Comparison of ENCODE assay signal across 21 cellular contexts in the genomic region with DNA sequence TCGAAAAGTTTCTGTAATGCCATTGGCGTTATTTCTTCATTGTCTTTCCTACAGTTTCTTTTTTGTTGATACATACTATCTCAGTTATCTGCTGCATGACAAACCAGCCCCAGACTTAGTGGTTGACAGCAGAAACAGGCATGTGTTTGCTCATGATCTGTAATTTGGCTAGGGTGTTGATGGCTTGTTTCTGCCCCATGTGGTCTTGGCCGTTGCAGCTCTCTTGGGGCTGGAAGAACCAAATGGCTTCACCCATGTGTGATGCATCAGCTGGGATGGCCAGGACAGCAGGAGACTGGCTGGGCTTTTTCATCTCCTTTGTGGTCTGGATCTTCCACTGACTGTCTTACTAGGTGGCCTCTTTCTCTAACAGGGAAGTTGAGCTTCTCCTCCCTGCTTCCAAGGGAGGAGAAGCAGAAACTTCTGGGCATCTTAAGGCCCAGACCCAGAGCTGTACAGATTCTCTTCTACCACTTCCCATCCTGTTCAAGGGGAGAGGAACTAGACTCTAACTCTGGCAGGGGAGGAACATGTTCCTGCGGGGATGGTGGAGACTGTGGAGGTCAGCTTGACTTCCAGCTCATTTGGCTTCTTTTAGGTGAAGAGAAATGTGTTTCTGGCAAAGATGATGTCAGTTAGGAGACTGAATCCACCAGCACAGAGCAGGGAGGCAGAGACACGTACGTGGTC.
DNase-seq lines count a peak whose midpoint lies in the region; FAIRE-seq and TF ChIP-seq lines count a peak whose summit lies in the region.
"Had no signal": no experiment of that assay in that cellular context is flagged by ENCODE, and none has a peak within 500 bp of the region (broad histone marks: within the 10 kb centered on the region; RNA-seq: fewer than 3 reads in every experiment).

No MANE protein-coding gene starts in this region.

- no peaks in the 10 kb centered on the region for H3K27me3 ChIP-seq in GM23248 (replicated peaks; ENCODE audit: insufficient read depth)
- H3K27me3 ChIP-seq in astrocyte (ENCODE audit: insufficient read depth, low read length), result no peaks in the 10 kb centered on the region
- no peaks in the 10 kb centered on the region for H3K27me3 ChIP-seq in dorsolateral prefrontal cortex
- H3K27me3 ChIP-seq: SJCRH30 had no signal

- H3K4me1 ChIP-seq in GM23248 (ENCODE audit: insufficient read depth) (0 out of 2 replicates have a peak, but pooled peaks cover 5% of the 10 kb centered on the region), astrocyte (ENCODE audit: insufficient read depth, low read length) (peaks cover 21% of the 10 kb centered on the region)

- H3K4me3 Mint-ChIP-seq in astrocyte (ENCODE audit: unreplicated experiment), result peak overlapping the region; percentile 51

- H3K4me2 ChIP-seq in GM23248 (ENCODE audit: unreplicated experiment) (no peak overlapping the region), astrocyte (ENCODE audit: low read length) (no peak overlapping the region)

- intact Hi-C loops in dorsolateral prefrontal cortex (cut with DNase I), result loop anchor here in 1 of 2 donors (10.0 kb wide), 1 partner anchor 519 kb away; no protein-coding TSS in a partner anchor

- H4K20me1 ChIP-seq in GM23248 (ENCODE audit: insufficient read depth), result no peaks in the 10 kb centered on the region
- no peaks in the 10 kb centered on the region for H4K20me1 ChIP-seq in astrocyte (ENCODE audit: insufficient read depth, low read length)

- no peak overlapping the region for H3K27ac ChIP-seq in GM23248
- no peak overlapping the region for H3K27ac ChIP-seq in astrocyte (ENCODE audit: low read depth, low read length)
- no peak overlapping the region for H3K27ac ChIP-seq in dorsolateral prefrontal cortex
- H3K27ac ChIP-seq: RWPE1, SJCRH30 had no signal

- H3F3A ChIP-seq in GM23248 (ENCODE audit: insufficient read depth), result no peaks in the 10 kb centered on the region

- peaks cover 8% of the 10 kb centered on the region for H3K9me3 Mint-ChIP-seq in astrocyte (ENCODE audit: unreplicated experiment)

- H3K9ac ChIP-seq in GM23248 (no peak overlapping the region), astrocyte (ENCODE audit: low read length) (no peak overlapping the region)

- H3K4me1 Mint-ChIP-seq in astrocyte (ENCODE audit: low read depth, unreplicated experiment), result peaks cover 31% of the 10 kb centered on the region

- H3K9me2 ChIP-seq in GM23248 (ENCODE audit: insufficient read depth), result no peaks in the 10 kb centered on the region

- DNase-seq in AG08395 (ENCODE audit: low spot score) (peak; percentile 32), GM23248 (peak; percentile 46), astrocyte (ENCODE audit: low read depth) (no peak), myocyte (ENCODE audit: low read depth) (peak; percentile 33), NCI-H2196 treated with DMSO at 0.1 percent for 48 hours (lab: John Stamatoyannopoulos, UW; ENCODE audit: unreplicated experiment) (no peak), GM13977 (ENCODE audit: low spot score) (no peak), dorsolateral prefrontal cortex (no peak)
- no peak for DNase-seq in stimulated activated CD4-positive, alpha-beta T cell treated with anti-CD3 and anti-CD28 coated beads, Interleukin-2, amount 100 ng/mL, for 24 hours
- DNase-seq: 8988T, C1 segment of cervical spinal cord, EL, HCEC 1CT, IMR-90, NCI-H1417, NCI-H1930, NCI-H446, NCI-H774, PC-3, SJCRH30 had no signal

- H3K79me2 ChIP-seq in GM23248 (ENCODE audit: insufficient read depth) (no peaks in the 10 kb centered on the region), astrocyte (ENCODE audit: insufficient read depth, low read length) (no peaks in the 10 kb centered on the region)

- FAIRE-seq in astrocyte (lab: Jason Lieb, UNC), result no peak
- FAIRE-seq: GM19239 had no signal

- no peaks in the 10 kb centered on the region for H3K27me3 Mint-ChIP-seq in astrocyte (ENCODE audit: low read depth, unreplicated experiment)

- 75 to 80% methylated on average over 6 of the region's 6 CpGs for WGBS in GM23248 (ENCODE audit: low coverage in 1 of 2, low lambda C conversion rate in 2 of 2, missing lambda C conversion rate in 2 of 2), 2 experiments

- no peak for TF ChIP-seq CTCF in astrocyte (IDR thresholded peaks at IDR 0.05; ENCODE audit: insufficient read depth, low read depth, low read length)
- no peak for TF ChIP-seq CTCF in GM13977 (IDR thresholded peaks at IDR 0.05; ENCODE audit: extremely low read depth, insufficient read depth, missing control alignments)
- TF ChIP-seq CTCF in dorsolateral prefrontal cortex (IDR thresholded peaks at IDR 0.05 in 54 of 56, conservative IDR thresholded peaks at IDR 0.05 in 2 of 56; ENCODE audit: low read depth in 1 of 56, partially characterized antibody in 56 of 56), result no peak

- H3K9me3 ChIP-seq in GM23248 (ENCODE audit: low read depth), result no peaks in the 10 kb centered on the region
- no peaks in the 10 kb centered on the region for H3K9me3 ChIP-seq in astrocyte (ENCODE audit: insufficient read depth, low read depth, low read length)
- H3K9me3 ChIP-seq: SJCRH30 had no signal

- no peak overlapping the region for H3K27ac Mint-ChIP-seq in astrocyte (ENCODE audit: unreplicated experiment)

- H2AFZ ChIP-seq in GM23248, result no peak overlapping the region
- H2AFZ ChIP-seq in astrocyte (ENCODE audit: low read depth, low read length), result no peak overlapping the region

- H3K4me3 ChIP-seq in GM23248 (no peak overlapping the region), astrocyte (ENCODE audit: insufficient read depth, low read depth, low read length) (no peak overlapping the region), dorsolateral prefrontal cortex (no peak overlapping the region)
- H3K4me3 ChIP-seq: SJCRH30 had no signal

- peaks cover 26% of the 10 kb centered on the region for H3K36me3 Mint-ChIP-seq in astrocyte (ENCODE audit: low read depth, unreplicated experiment)

- in situ Hi-C loops in GM23248 (cut with MboI) (loop anchor here (10.0 to 25.0 kb wide), 3 partner anchors 399 to 752 kb away; partner anchors contain the start of gene ADAM12), GM13977 (cut with MboI; ENCODE audit: low pct_unique_long_range_greater_than_20kb, low sequenced_read_pairs, unreplicated experiment) (loop anchor here (25.0 kb wide), 1 partner anchor 502 kb away; no protein-coding TSS in a partner anchor)

- no peaks in the 10 kb centered on the region for H3K36me3 ChIP-seq in GM23248 (ENCODE audit: low read depth)
- H3K36me3 ChIP-seq in astrocyte (ENCODE audit: insufficient read depth, low read length), result no peaks in the 10 kb centered on the region
- H3K36me3 ChIP-seq: SJCRH30 had no signal

Comparison
In these comparisons a context has a peak if more than half of its experiments do, and no peak if none do; other contexts are left out.
1. DNase-seq: peak in AG08395 (single experiment), GM23248 (single experiment) and myocyte (single experiment); none in astrocyte (single experiment), NCI-H2196 treated with DMSO at 0.1 percent for 48 hours (single experiment), GM13977 (single experiment), stimulated activated CD4-positive, alpha-beta T cell treated with anti-CD3 and anti-CD28 coated beads, Interleukin-2, amount 100 ng/mL, for 24 hours (0 of 2) and dorsolateral prefrontal cortex (0 of 10).